10 cellular contexts compared by ENCODE assay signal in the genomic region with DNA sequence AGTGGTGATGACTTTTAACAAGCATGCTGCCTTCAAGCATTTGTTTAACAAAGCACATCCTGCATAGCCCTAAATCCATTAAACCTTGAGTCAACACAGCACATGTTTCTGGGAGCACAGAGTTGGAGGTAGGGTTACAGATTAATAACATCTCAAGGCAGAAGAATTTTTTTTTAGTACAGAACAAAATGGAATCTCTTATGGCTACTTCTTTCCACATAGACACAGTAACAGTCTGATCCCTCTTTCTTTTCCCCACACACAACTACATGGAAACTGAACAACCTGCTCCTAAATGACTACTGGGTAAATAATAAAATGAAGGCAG. TPM values are rescaled to one million over a fixed set of nuclear protein-coding genes. Genes with fewer than 3 reads are reported as not detected.
DNase-seq lines count a peak whose midpoint lies in the region; TF ChIP-seq lines count a peak whose summit lies in the region.
"Not testable (repeated sequence)": the region's sequence is repeated elsewhere in the genome, so short reads cannot be mapped to it uniquely, and the experiment has no call there.
"Had no signal": no experiment of that assay in that cellular context is flagged by ENCODE, and none has a peak within 500 bp of the region (broad histone marks: within the 10 kb centered on the region; RNA-seq: fewer than 3 reads in every experiment).

No MANE protein-coding gene starts in this region.

- TF ChIP-seq CTCF in endodermal cell (conservative IDR thresholded peaks at IDR 0.05) = not testable (repeated sequence)

- H3K27me3 Mint-ChIP-seq in endodermal cell (ENCODE audit: insufficient read depth) = not testable (repeated sequence)

- H3K9me3 Mint-ChIP-seq in endodermal cell = not testable (repeated sequence)

- H3K27ac Mint-ChIP-seq in endodermal cell = peak overlapping the region; percentile 55

- peak; percentile 6 for DNase-seq in EH (ENCODE audit: low read depth)
- peak; percentile 6 for DNase-seq in LHCN-M2 (ENCODE audit: low read depth)
- peak; percentile 15 for DNase-seq in NCI-H345 (lab: John Stamatoyannopoulos, UW)
- DNase-seq in NCI-H82 (lab: John Stamatoyannopoulos, UW) = peak; percentile 67
- DNase-seq in endodermal cell = not testable (repeated sequence)
- DNase-seq in left kidney (ENCODE audit: low read depth, low spot score) = peak; percentile 26
- peak; percentile 48 for DNase-seq in renal cortical epithelial cell (ENCODE audit: low read depth)

- H3K9me3 ChIP-seq in endodermal cell (ENCODE audit: control insufficient read depth, low read length) = not testable (repeated sequence)

- H3K36me3 ChIP-seq in endodermal cell (ENCODE audit: control insufficient read depth, insufficient read depth, low read length) = not testable (repeated sequence)

- H3K36me3 Mint-ChIP-seq in endodermal cell (ENCODE audit: low read depth) = not testable (repeated sequence)

- H3K9ac ChIP-seq in endodermal cell (ENCODE audit: extremely low read depth, low read length, poor library complexity, severe bottlenecking) = not testable (repeated sequence)

- peaks cover 19% of the 10 kb centered on the region for H3K4me1 ChIP-seq in endodermal cell (ENCODE audit: control insufficient read depth, insufficient read depth, low read length)

- H3K4me3 ChIP-seq in endodermal cell (ENCODE audit: low read length) = not testable (repeated sequence)

- H3K4me1 Mint-ChIP-seq in endodermal cell = peaks cover 80% of the 10 kb centered on the region

- peak overlapping the region; percentile 1 for H3K4me3 Mint-ChIP-seq in endodermal cell

- H3K27me3 ChIP-seq in endodermal cell (ENCODE audit: control insufficient read depth, insufficient read depth, low read length, poor library complexity, severe bottlenecking) = not testable (repeated sequence)

- H3K27ac ChIP-seq in endodermal cell (ENCODE audit: low read depth, low read length) = not testable (repeated sequence)

RNA-seq across cellular contexts. Expression of gene CST4, which starts 6.2 kb away (rescaled TPM):
- total RNA-seq in LHCN-M2 (2014; rRNA removed) (not detected in 2 replicates), endodermal cell (1 to 10 TPM; 2.0 to 2.3 TPM), renal cortical epithelial cell (not detected in 2 replicates)
- polyA plus RNA-seq in LHCN-M2 (2012) = not detected
- 0.68 TPM for polyA plus RNA-seq in endodermal cell (2013, experiment 1 of 2)
- 0.54 TPM for polyA plus RNA-seq in endodermal cell (2013, experiment 2 of 2)
- total RNA-seq: CD4-positive, alpha-beta T cell had no signal
- polyA plus RNA-seq: BJ, SK-N-SH had no signal

RNA-seq across cellular contexts. Expression of gene CST1, which starts 55.7 kb away (rescaled TPM):
- total RNA-seq in LHCN-M2 (2014; rRNA removed) = not detected in 2 replicates
- not detected for polyA plus RNA-seq in LHCN-M2 (2012)
- 1,000 to 10,000 TPM in 1 of 2 donors, 100 to 1,000 TPM in 1; 123 to 1,051 TPM for total RNA-seq in endodermal cell
- 161 TPM for polyA plus RNA-seq in endodermal cell (2013, experiment 1 of 2)
- 92.8 TPM for polyA plus RNA-seq in endodermal cell (2013, experiment 2 of 2)
- not detected in 2 replicates for total RNA-seq in renal cortical epithelial cell
- total RNA-seq: CD4-positive, alpha-beta T cell had no signal
- polyA plus RNA-seq: BJ, SK-N-SH had no signal

RNA-seq across cellular contexts. Expression of gene CST3, which starts 57.3 kb away (rescaled TPM):
- total RNA-seq in LHCN-M2 (2014; rRNA removed) (356 and 431 TPM in 2 replicates), endodermal cell (100 to 1,000 TPM; 131 to 177 TPM), renal cortical epithelial cell (247 and 632 TPM in 2 replicates)
- polyA plus RNA-seq in LHCN-M2 (2012) = 395 TPM
- polyA plus RNA-seq in endodermal cell (2013, experiment 1 of 2) = 161 TPM
- 145 TPM for polyA plus RNA-seq in endodermal cell (2013, experiment 2 of 2)

Comparison
In these comparisons a context has a peak if more than half of its experiments do, and no peak if none do; other contexts are left out.
1. RNA of gene CST1, which starts 55.7 kb away (total RNA-seq): 123 to 1,051 TPM in endodermal cell; not detected in LHCN-M2 and not detected in renal cortical epithelial cell; every median in the first group is over 100 times any median in the second.